ENCODE assay signal across 1 cellular context in the genomic region with DNA sequence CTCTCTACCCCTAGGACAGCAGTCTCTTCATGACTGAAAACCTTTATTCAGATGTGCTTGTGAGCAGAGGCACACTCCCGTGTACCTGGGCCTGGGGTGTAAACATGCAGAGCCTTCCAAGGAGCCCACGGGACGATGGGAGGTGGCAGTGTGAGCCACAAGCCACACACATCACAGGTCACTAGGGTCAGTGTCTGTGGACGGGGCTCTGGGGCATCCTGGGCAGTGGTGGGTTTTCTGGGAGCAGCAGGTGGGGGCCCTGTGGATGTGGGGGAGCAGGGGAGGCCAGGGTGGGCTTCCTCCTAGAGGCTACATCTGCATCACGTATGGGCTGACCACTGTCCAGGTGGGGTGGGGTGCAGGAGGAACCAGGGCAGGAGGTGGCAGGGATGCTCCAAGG.
TF ChIP-seq lines count a peak whose summit lies in the region.

No MANE protein-coding gene starts in this region.

TF ChIP-seq in liver, 16 proteins besides CTCF, POLR2A, EP300 and RAD21:
- TF ChIP-seq, protein P1, sequence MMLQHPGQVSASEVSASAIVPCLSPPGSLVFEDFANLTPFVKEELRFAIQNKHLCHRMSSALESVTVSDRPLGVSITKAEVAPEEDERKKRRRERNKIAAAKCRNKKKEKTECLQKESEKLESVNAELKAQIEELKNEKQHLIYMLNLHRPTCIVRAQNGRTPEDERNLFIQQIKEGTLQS (IDR thresholded peaks at IDR 0.05): no peak
- TF ChIP-seq HNF4G (IDR thresholded peaks at IDR 0.05) (no peak), TAF1 (conservative IDR thresholded peaks at IDR 0.05) (no peak), FOXA1 (IDR thresholded peaks at IDR 0.05) (no peak), RXRA (IDR thresholded peaks at IDR 0.05) (no peak)
- TF ChIP-seq, protein P2, sequence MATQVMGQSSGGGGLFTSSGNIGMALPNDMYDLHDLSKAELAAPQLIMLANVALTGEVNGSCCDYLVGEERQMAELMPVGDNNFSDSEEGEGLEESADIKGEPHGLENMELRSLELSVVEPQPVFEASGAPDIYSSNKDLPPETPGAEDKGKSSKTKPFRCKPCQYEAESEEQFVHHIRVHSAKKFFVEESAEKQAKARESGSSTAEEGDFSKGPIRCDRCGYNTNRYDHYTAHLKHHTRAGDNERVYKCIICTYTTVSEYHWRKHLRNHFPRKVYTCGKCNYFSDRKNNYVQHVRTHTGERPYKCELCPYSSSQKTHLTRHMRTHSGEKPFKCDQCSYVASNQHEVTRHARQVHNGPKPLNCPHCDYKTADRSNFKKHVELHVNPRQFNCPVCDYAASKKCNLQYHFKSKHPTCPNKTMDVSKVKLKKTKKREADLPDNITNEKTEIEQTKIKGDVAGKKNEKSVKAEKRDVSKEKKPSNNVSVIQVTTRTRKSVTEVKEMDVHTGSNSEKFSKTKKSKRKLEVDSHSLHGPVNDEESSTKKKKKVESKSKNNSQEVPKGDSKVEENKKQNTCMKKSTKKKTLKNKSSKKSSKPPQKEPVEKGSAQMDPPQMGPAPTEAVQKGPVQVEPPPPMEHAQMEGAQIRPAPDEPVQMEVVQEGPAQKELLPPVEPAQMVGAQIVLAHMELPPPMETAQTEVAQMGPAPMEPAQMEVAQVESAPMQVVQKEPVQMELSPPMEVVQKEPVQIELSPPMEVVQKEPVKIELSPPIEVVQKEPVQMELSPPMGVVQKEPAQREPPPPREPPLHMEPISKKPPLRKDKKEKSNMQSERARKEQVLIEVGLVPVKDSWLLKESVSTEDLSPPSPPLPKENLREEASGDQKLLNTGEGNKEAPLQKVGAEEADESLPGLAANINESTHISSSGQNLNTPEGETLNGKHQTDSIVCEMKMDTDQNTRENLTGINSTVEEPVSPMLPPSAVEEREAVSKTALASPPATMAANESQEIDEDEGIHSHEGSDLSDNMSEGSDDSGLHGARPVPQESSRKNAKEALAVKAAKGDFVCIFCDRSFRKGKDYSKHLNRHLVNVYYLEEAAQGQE (IDR thresholded peaks at IDR 0.05): no peak
